In genomic region chr1:225470210-225470609, GRCh38 we compare ENCODE assay signal across 20 cellular contexts. TPM values are rescaled to one million over a fixed set of nuclear protein-coding genes. Genes with fewer than 3 reads are reported as not detected.
DNase-seq lines count a peak whose midpoint lies in the region; TF ChIP-seq lines count a peak whose summit lies in the region.
"Had no signal": no experiment of that assay in that cellular context is flagged by ENCODE, and none has a peak within 500 bp of the region (broad histone marks: within the 10 kb centered on the region; RNA-seq: fewer than 3 reads in every experiment).

No MANE protein-coding gene starts in this region.

- no TSS peak for BruUV-seq in A673 (replicated peaks; lab: Mats Ljungman, UMichigan)

- H3K27me3 ChIP-seq in BLaER1 (no peaks in the 10 kb centered on the region), A673 (replicated peaks; ENCODE audit: insufficient read depth, low read depth, low read length, poor library complexity) (no peaks in the 10 kb centered on the region)
- H3K27me3 ChIP-seq: heart left ventricle had no signal

- intact Hi-C loops in CD14-positive monocyte (cut with micrococcal nuclease): no loop called here
- intact Hi-C loops in A673 (cut with micrococcal nuclease; ENCODE audit: unreplicated experiment): no loop called here

- TF ChIP-seq CTCF in CD14-positive monocyte (IDR thresholded peaks at IDR 0.05) (no peak), A673 (conservative IDR thresholded peaks at IDR 0.05; ENCODE audit: low read depth, low read length) (no peak)

- H3K36me3 ChIP-seq in BLaER1 (no peaks in the 10 kb centered on the region), A673 (ENCODE audit: insufficient read depth, low read length, poor library complexity, severe bottlenecking) (no peaks in the 10 kb centered on the region)
- H3K36me3 ChIP-seq: heart left ventricle, WERI-Rb-1 had no signal

- H3K4me2 ChIP-seq in BLaER1: peak overlapping the region; percentile 6; the same call in 1 of the 2 replicates

- POLR2A ChIA-PET in A673 (lab: Charles Lee; ENCODE audit: low non-redundant PET): no interaction called here

- no peaks in the 10 kb centered on the region for H3K27me3 Mint-ChIP-seq in CD14-positive monocyte (ENCODE audit: low read depth in 3 of 3)
- H3K27me3 Mint-ChIP-seq in immature natural killer cell (ENCODE audit: low read depth in 3 of 3): peaks cover 4 to 20% (median 13%) of the 10 kb centered on the region in 3 donors
- H3K27me3 Mint-ChIP-seq: activated T-cell treated with anti-CD3 and anti-CD28 coated beads, Interleukin-2, amount 50 U/mL, for 24 hours; naive thymus-derived CD8-positive, alpha-beta T cell had no signal

- no peaks in the 10 kb centered on the region for H4K20me1 ChIP-seq in BLaER1

- no peak overlapping the region for H3K4me3 Mint-ChIP-seq in CD14-positive monocyte
- H3K4me3 Mint-ChIP-seq in immature natural killer cell: no peak overlapping the region
- H3K4me3 Mint-ChIP-seq: activated naive CD4-positive, alpha-beta T cell treated with anti-CD3 and anti-CD28 coated beads for 36 hours; activated T-cell treated with anti-CD3 and anti-CD28 coated beads, Interleukin-2, amount 50 U/mL, for 24 hours had no signal

- peak; percentile 41 for DNase-seq in CD14-positive monocyte (ENCODE audit: low spot score)
- DNase-seq in immature natural killer cell: no peak
- peak; percentile 18 for DNase-seq in stimulated activated CD8-positive, alpha-beta memory T cell treated with anti-CD3 and anti-CD28 coated beads, Interleukin-4, amount 100 ng/mL, for 48 hours
- no peak for DNase-seq in dermis blood vessel endothelial cell
- DNase-seq in caudate nucleus (lab: John Stamatoyannopoulos, UW): no peak
- DNase-seq in A673 (ENCODE audit: low spot score): no peak
- DNase-seq: activated CD4-positive, alpha-beta T cell treated with anti-CD3 and anti-CD28 coated beads, Interleukin-2, amount 50 U/mL, for 48 hours; activated naive CD4-positive, alpha-beta T cell treated with anti-CD3 and anti-CD28 coated beads for 36 hours; activated T-cell treated with anti-CD3 and anti-CD28 coated beads, Interleukin-2, amount 50 U/mL, for 24 hours; anterior cingulate cortex; left colon; naive thymus-derived CD8-positive, alpha-beta T cell; NCI-H1105; NCI-H2029 treated with DMSO at 0.1 percent for 48 hours; NCI-H510A treated with DMSO at 0.1 percent for 48 hours; WERI-Rb-1 had no signal

- H3K4me1 ChIP-seq in BLaER1 (peaks cover 81% of the 10 kb centered on the region), A673 (ENCODE audit: insufficient read depth, low read length, poor library complexity, severe bottlenecking) (peaks cover 4% of the 10 kb centered on the region)

- H3K9me3 Mint-ChIP-seq in CD14-positive monocyte (peaks cover 0 to 4% (median 0%) of the 10 kb centered on the region in 7 donors), immature natural killer cell (no peaks in the 10 kb centered on the region)
- H3K9me3 Mint-ChIP-seq: activated naive CD4-positive, alpha-beta T cell treated with anti-CD3 and anti-CD28 coated beads for 36 hours; activated T-cell treated with anti-CD3 and anti-CD28 coated beads, Interleukin-2, amount 50 U/mL, for 24 hours; naive thymus-derived CD8-positive, alpha-beta T cell had no signal

- H3K9ac ChIP-seq in BLaER1: no peak overlapping the region

- H3K27ac Mint-ChIP-seq in CD14-positive monocyte: peak overlapping the region in 1 of 7 donors; percentile 46
- H3K27ac Mint-ChIP-seq in immature natural killer cell: peak overlapping the region in 5 of 6 donors; percentile 10 to 99 (median 97)
- H3K27ac Mint-ChIP-seq: activated naive CD4-positive, alpha-beta T cell treated with anti-CD3 and anti-CD28 coated beads for 36 hours had no signal

- CTCF ChIA-PET in A673 (lab: Charles Lee): interaction anchor here (0.6 to 0.8 kb wide), 2 partner anchors 30 to 307 kb away, joined by 3 to 4 read pairs; partner anchors contain the start of gene SRP9

- H3K4me3 ChIP-seq in BLaER1 (no peak overlapping the region), A673 (ENCODE audit: low read depth, low read length, poor library complexity, severe bottlenecking) (no peak overlapping the region)
- H3K4me3 ChIP-seq: heart left ventricle, SK-N-MC had no signal

- H3K9me3 ChIP-seq in BLaER1 (no peaks in the 10 kb centered on the region), A673 (ENCODE audit: low read depth, low read length, poor library complexity, severe bottlenecking) (no peaks in the 10 kb centered on the region)
- H3K9me3 ChIP-seq: heart left ventricle had no signal

- H3K27ac ChIP-seq in BLaER1: 0 out of 2 replicates have a peak overlapping the region, but pooled peaks have one; percentile 30
- no peak overlapping the region for H3K27ac ChIP-seq in caudate nucleus (ENCODE audit: low read depth, low read length)
- H3K27ac ChIP-seq in A673 (ENCODE audit: low read depth, low read length, poor library complexity, severe bottlenecking): no peak overlapping the region
- H3K27ac ChIP-seq: epithelial cell of prostate, SK-N-MC, WERI-Rb-1 had no signal

- H3K4me1 Mint-ChIP-seq in CD14-positive monocyte (peaks cover 42% of the 10 kb centered on the region), immature natural killer cell (peaks cover 60 to 63% of the 10 kb centered on the region in 2 donors)

- H3K36me3 Mint-ChIP-seq in CD14-positive monocyte (peaks cover 0 to 3% of the 10 kb centered on the region in 2 donors), immature natural killer cell (no peaks in the 10 kb centered on the region)
- H3K36me3 Mint-ChIP-seq: naive thymus-derived CD8-positive, alpha-beta T cell had no signal

RNA-seq across cellular contexts. Expression of gene LBR, which starts 42.4 kb away (rescaled TPM):
- polyA plus RNA-seq in CD14-positive monocyte (100 to 1,000 TPM; 100 to 125 TPM), immature natural killer cell (100 to 1,000 TPM in 2 of 3 donors, 10 to 100 TPM in 1; 100.0 to 136 (median 117) TPM)
- total RNA-seq in dermis blood vessel endothelial cell (132 and 156 TPM in 2 replicates), A673 (2021) (147 and 174 TPM in 2 replicates)

Comparison
In these comparisons a context has a peak if more than half of its experiments do, and no peak if none do; other contexts are left out.
1. DNase-seq: peak in CD14-positive monocyte (single experiment) and stimulated activated CD8-positive, alpha-beta memory T cell treated with anti-CD3 and anti-CD28 coated beads, Interleukin-4, amount 100 ng/mL, for 48 hours (single experiment); none in immature natural killer cell (0 of 3), dermis blood vessel endothelial cell (single experiment), caudate nucleus (0 of 61) and A673 (single experiment).